In the genomic region with DNA sequence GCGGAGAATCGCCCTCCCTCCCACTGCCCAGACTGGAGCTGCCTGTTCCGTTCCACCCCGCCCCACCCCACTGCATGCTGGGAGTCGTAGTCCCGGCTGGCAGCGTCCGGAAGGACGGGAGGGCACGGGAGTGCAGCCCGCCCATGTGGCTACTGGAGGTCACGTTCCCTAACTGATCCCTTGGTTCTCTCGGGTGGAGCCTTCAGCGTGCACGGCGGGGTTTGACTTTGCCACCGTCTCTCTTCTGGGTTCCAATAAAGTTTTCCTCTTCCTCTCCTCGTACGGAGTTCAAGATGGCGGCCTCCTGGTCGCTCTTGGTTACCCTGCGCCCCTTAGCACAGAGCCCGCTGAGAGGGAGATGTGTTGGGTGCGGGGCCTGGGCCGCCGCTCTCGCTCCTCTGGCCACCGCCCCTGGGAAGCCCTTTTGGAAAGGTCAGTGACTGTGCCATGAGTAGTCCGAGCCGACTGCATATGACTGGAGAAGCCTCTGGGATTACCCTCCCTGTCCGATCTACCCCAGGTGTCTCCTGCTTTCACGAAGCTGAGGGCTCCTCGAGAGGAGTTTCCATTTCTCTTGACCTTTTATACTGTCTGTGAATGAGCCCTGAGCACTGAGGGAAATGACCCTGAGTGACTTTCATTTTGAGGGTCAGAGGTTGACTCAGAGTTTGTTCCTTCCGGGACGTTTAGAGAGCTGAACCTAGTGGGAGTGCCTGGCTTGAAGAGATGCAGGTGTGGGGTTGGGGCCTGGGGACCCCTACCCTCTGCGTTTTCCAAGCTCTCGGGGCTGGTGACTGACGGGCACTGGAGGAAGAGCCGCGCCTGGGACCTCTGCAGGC, we compare ENCODE assay signal across 8 cellular contexts.
A peak's percentile ranks its signal among the peaks of the same experiment; 100 is the strongest.
DNase-seq lines count a peak whose midpoint lies in the region; ATAC-seq lines count a peak whose summit lies in the region.

A gene (plus strand): TSS at position 268 of the 839 bp plus-strand sequence. CDS start 26 bp downstream, at position 294.

- peak; percentile 95 for DNase-seq in AG08395 (ENCODE audit: low spot score)
- DNase-seq in NCI-H345 (lab: John Stamatoyannopoulos, UW), result peak; percentile 85
- DNase-seq in activated CD4-positive, CD25-positive, alpha-beta regulatory T cell treated with anti-CD3 and anti-CD28 coated beads, Interleukin-2, amount 50 U/mL, for 16 hours (ENCODE audit: low read depth, low spot score), result peak; percentile 80
- DNase-seq in central memory CD8-positive, alpha-beta T cell (ENCODE audit: low spot score in 2 of 2), result peak; percentile 81 to 82
- peak; percentile 97 for DNase-seq in islet precursor cell
- peak; percentile 84 for DNase-seq in stimulated activated CD4-positive, alpha-beta T cell treated with anti-CD3 and anti-CD28 coated beads, Interleukin-12 subunit alpha, Interleukin-12 subunit beta, amount 100 ng/mL, for 4 hours

- ATAC-seq in GM18870 (IDR thresholded peaks at IDR 0.05; ENCODE audit: unreplicated experiment), result peak; percentile 73
- peak; percentile 90 for ATAC-seq in HG03108 (IDR thresholded peaks at IDR 0.05; ENCODE audit: unreplicated experiment)
- peak; percentile 95 for ATAC-seq in central memory CD8-positive, alpha-beta T cell (replicated peaks; ENCODE audit: extremely low read depth, poor library complexity, severe bottlenecking)

- H3K27me3 Mint-ChIP-seq in central memory CD8-positive, alpha-beta T cell, result no peaks in the 10 kb centered on the region

- H3K4me3 Mint-ChIP-seq in central memory CD8-positive, alpha-beta T cell, result peak within 1 kb of the TSS; percentile 96

- H3K4me1 Mint-ChIP-seq in central memory CD8-positive, alpha-beta T cell, result peaks cover 12% of the 10 kb centered on the region

- H3K36me3 Mint-ChIP-seq in central memory CD8-positive, alpha-beta T cell (ENCODE audit: insufficient read depth), result peaks cover 7% of the 10 kb centered on the region

- H3K27ac Mint-ChIP-seq in central memory CD8-positive, alpha-beta T cell (ENCODE audit: low read depth), result peak within 1 kb of the TSS; percentile 98

- H3K9me3 Mint-ChIP-seq in central memory CD8-positive, alpha-beta T cell, result no peaks in the 10 kb centered on the region

Comparison
In these comparisons a context has a peak if more than half of its experiments do, and no peak if none do; other contexts are left out.
1. Peak in every context shown above with its lines: DNase-seq and ATAC-seq.